20 cellular contexts compared by ENCODE assay signal in genomic region chr6:87728706-87729105, GRCh38.
"Had no signal": no experiment of that assay in that cellular context is flagged by ENCODE, and none has a peak within 500 bp of the region (broad histone marks: within the 10 kb centered on the region; RNA-seq: fewer than 3 reads in every experiment).

No MANE protein-coding gene starts in this region.

- H3K36me3 Mint-ChIP-seq: activated naive CD4-positive, alpha-beta T cell treated with anti-CD3 and anti-CD28 coated beads, Interleukin-2, amount 50 U/mL, for 72 hours; immature natural killer cell; naive B cell had no signal

- H3K4me3 ChIP-seq: lower lobe of right lung, tibial artery, vagina had no signal

- ATAC-seq: activated CD8-positive, alpha-beta memory T cell treated with anti-CD3 and anti-CD28 coated beads, Interleukin-2, amount 10 ng/mL, durations not matched to agents 7 days and 5 days; activated naive CD4-positive, alpha-beta T cell treated with anti-CD3 and anti-CD28 coated beads, Interleukin-2, amount 50 U/mL, for 72 hours; activated T-cell treated with anti-CD3 and anti-CD28 coated beads, Interleukin-2, amount 50 U/mL, for 4 hours; left cardiac atrium; lower lobe of right lung; sciatic nerve had no signal

- H3K27me3 Mint-ChIP-seq: naive B cell had no signal

- H3K27ac ChIP-seq: lower lobe of right lung, tibial artery, vagina had no signal

- DNase-seq: activated CD4-positive, alpha-beta T cell treated with anti-CD3 and anti-CD28 coated beads, Interleukin-2, amount 50 U/mL, for 48 hours; activated CD4-positive, CD25-positive, alpha-beta regulatory T cell treated with anti-CD3 and anti-CD28 coated beads, Interleukin-2, amount 50 U/mL, for 72 hours; activated CD8-positive, alpha-beta memory T cell treated with anti-CD3 and anti-CD28 coated beads, Interleukin-2, amount 10 ng/mL, durations not matched to agents 7 days and 5 days; activated effector memory CD4-positive, alpha-beta T cell treated with anti-CD3 and anti-CD28 coated beads, Interleukin-2, amount 50 U/mL, for 16 hours; activated T-cell treated with anti-CD3 and anti-CD28 coated beads, Interleukin-2, amount 50 U/mL, for 4 hours; amygdala; cerebellar nuclear complex; endodermal cell; erythroblast; immature natural killer cell; left cardiac atrium; lower lobe of right lung; midbrain; naive B cell; nucleus accumbens; stimulated activated CD4-positive, alpha-beta T cell treated with anti-CD3 and anti-CD28 coated beads, Interleukin-4, amount 100 ng/mL, for 24 hours; tibial artery had no signal

- H3K36me3 ChIP-seq: lower lobe of right lung, tibial artery, vagina had no signal

- H3K27me3 ChIP-seq: tibial artery, vagina had no signal

- H3K9me3 Mint-ChIP-seq: activated naive CD4-positive, alpha-beta T cell treated with anti-CD3 and anti-CD28 coated beads, Interleukin-2, amount 50 U/mL, for 72 hours; activated T-cell treated with anti-CD3 and anti-CD28 coated beads, Interleukin-2, amount 50 U/mL, for 4 hours; immature natural killer cell; naive B cell had no signal

- H3K27ac Mint-ChIP-seq: activated CD8-positive, alpha-beta memory T cell treated with anti-CD3 and anti-CD28 coated beads, Interleukin-2, amount 10 ng/mL, durations not matched to agents 7 days and 5 days; activated naive CD4-positive, alpha-beta T cell treated with anti-CD3 and anti-CD28 coated beads, Interleukin-2, amount 50 U/mL, for 72 hours; endodermal cell had no signal

- H3K9me3 ChIP-seq: lower lobe of right lung, tibial artery, vagina had no signal

- H3K4me3 Mint-ChIP-seq: activated CD8-positive, alpha-beta memory T cell treated with anti-CD3 and anti-CD28 coated beads, Interleukin-2, amount 10 ng/mL, durations not matched to agents 7 days and 5 days; activated T-cell treated with anti-CD3 and anti-CD28 coated beads, Interleukin-2, amount 50 U/mL, for 4 hours; endodermal cell; immature natural killer cell had no signal
